In the genomic region with DNA sequence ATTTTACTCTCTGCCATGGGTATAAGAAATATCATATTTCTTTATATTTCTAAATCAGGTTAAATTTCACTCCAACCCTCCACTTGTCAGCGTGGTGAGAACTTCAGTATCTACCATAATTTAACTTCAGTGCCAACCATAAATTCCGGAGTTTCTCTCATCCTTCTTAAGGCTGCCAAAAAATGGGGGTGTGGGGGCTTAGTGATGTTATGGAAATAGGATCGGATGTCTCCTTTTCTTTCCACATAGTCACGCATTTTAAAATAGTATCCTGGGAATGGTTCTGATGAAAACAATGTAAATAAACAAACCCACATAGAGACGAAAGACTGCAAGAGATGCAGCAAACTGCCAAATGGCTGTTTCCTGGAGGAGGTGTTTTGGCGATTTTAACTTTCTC, we compare ENCODE assay signal across 18 cellular contexts. TPM values are rescaled to one million over a fixed set of nuclear protein-coding genes. Genes with fewer than 3 reads are reported as not detected.
DNase-seq lines count a peak whose midpoint lies in the region; ATAC-seq and TF ChIP-seq lines count a peak whose summit lies in the region.
"Had no signal": no experiment of that assay in that cellular context is flagged by ENCODE, and none has a peak within 500 bp of the region (broad histone marks: within the 10 kb centered on the region; RNA-seq: fewer than 3 reads in every experiment).

No MANE protein-coding gene starts in this region.

- H3K27ac ChIP-seq in IMR-90 (ENCODE audit: insufficient read depth, low read length) (no peak overlapping the region), SJCRH30 (peak overlapping the region; percentile 88), hepatocyte (peak overlapping the region; percentile 86)
- H3K27ac ChIP-seq: SJSA1 had no signal

- intact Hi-C loops in IMR-90 (cut with micrococcal nuclease) (no loop called here), cardiac septum (cut with DNase I) (no loop called here)

- TF ChIP-seq CTCF in IMR-90 (conservative IDR thresholded peaks at IDR 0.05; ENCODE audit: low read depth, low read length) (no peak), hepatocyte (IDR thresholded peaks at IDR 0.05; ENCODE audit: poor library complexity) (no peak)

- H3K9me3 ChIP-seq in IMR-90 (ENCODE audit: control insufficient read depth, insufficient read depth, low read length) (peaks cover 2% of the 10 kb centered on the region), SJCRH30 (replicated peaks) (no peaks in the 10 kb centered on the region), hepatocyte (ENCODE audit: low read depth) (no peaks in the 10 kb centered on the region), skeletal muscle satellite cell (replicated peaks; ENCODE audit: low read length) (no peaks in the 10 kb centered on the region)

- POLR2A ChIA-PET in IMR-90 (lab: Charles Lee; ENCODE audit: unreplicated experiment) = no interaction called here

- no peak overlapping the region for H3K4ac ChIP-seq in IMR-90 (ENCODE audit: low read depth, low read length)

- H2AK5ac ChIP-seq in IMR-90 (ENCODE audit: low read depth, low read length) = no peak overlapping the region

- no peak overlapping the region for H3K23ac ChIP-seq in IMR-90 (ENCODE audit: low read depth, low read length)

- H2BK15ac ChIP-seq in IMR-90 (ENCODE audit: low read depth, low read length) = no peak overlapping the region

- peaks cover 3% of the 10 kb centered on the region; the same call in 1 of the 2 replicates for H3K9me1 ChIP-seq in IMR-90 (ENCODE audit: insufficient read depth, low read length)

- no peak overlapping the region for H4K91ac ChIP-seq in IMR-90 (ENCODE audit: insufficient read depth, low read depth, low read length)

- in situ Hi-C loops in IMR-90 (cut with MboI; ENCODE audit: low sequenced_read_pairs) = no loop called here

- no peak overlapping the region for H2BK20ac ChIP-seq in IMR-90 (ENCODE audit: low read depth, low read length)

- ATAC-seq in IMR-90 (ENCODE audit: low read depth) (no peak), GM19395 (IDR thresholded peaks at IDR 0.05; ENCODE audit: unreplicated experiment) (no peak)
- ATAC-seq: GM23338, K562 had no signal

- TF ChIP-seq RAD21 in IMR-90 (IDR thresholded peaks at IDR 0.05; ENCODE audit: low read length) = no peak

- H3K79me2 ChIP-seq in hepatocyte = no peaks in the 10 kb centered on the region

- H2AK9ac ChIP-seq in IMR-90 (replicated peaks; ENCODE audit: low read depth, low read length, poor library complexity) = no peak overlapping the region

- H2AFZ ChIP-seq in IMR-90 (replicated peaks; ENCODE audit: low read length, poor library complexity) (no peak overlapping the region), hepatocyte (no peak overlapping the region)
- H2AFZ ChIP-seq: GM23338 had no signal

- H3K56ac ChIP-seq in IMR-90 (ENCODE audit: extremely low read depth, insufficient read depth, low read length) = no peak overlapping the region

- H3K9ac ChIP-seq in IMR-90 (ENCODE audit: low read depth, low read length) (no peak overlapping the region), skeletal muscle satellite cell (ENCODE audit: low read depth, low read length) (peak overlapping the region; percentile 6)

- WGBS in IMR-90 (ENCODE audit: extremely low coverage in 2 of 2, insufficient read length in 1 of 2), 2 experiments = no CpG with 5 or more reads among the region's 6 CpGs
- 63% methylated on average over 6 of the region's 6 CpGs for WGBS in hepatocyte (ENCODE audit: low lambda C conversion rate, missing lambda C conversion rate)

- peak; percentile 21 for DNase-seq in IMR-90
- DNase-seq in SJCRH30 = peak in 1 of 2 experiments; percentile 43
- peak; percentile 32 for DNase-seq in hepatocyte (ENCODE audit: low spot score)
- no peak for DNase-seq in GM19238 (ENCODE audit: insufficient read length, low spot score)
- DNase-seq in cardiac septum (ENCODE audit: low spot score) = no peak
- DNase-seq: AML-193, COR-L47, DMS153, NCI-H1092 treated with DMSO at 0.1 percent for 48 hours, NCI-H2081 treated with DMSO at 0.1 percent for 48 hours, NCI-H446, NCI-H69, OCI-M1 had no signal

- dilution Hi-C loops in IMR-90 (cut with HindIII; ENCODE audit: low sequenced_read_pairs, unreplicated experiment) = no loop called here

- H2BK120ac ChIP-seq in IMR-90 (ENCODE audit: low read depth, low read length) = no peak overlapping the region

- H3K27me3 ChIP-seq in IMR-90 (ENCODE audit: control insufficient read depth, insufficient read depth, low read length) (peaks cover 9% of the 10 kb centered on the region), SJCRH30 (no peaks in the 10 kb centered on the region), hepatocyte (no peaks in the 10 kb centered on the region), skeletal muscle satellite cell (ENCODE audit: control insufficient read depth, insufficient read depth, low read length) (no peaks in the 10 kb centered on the region)
- H3K27me3 ChIP-seq: SJSA1 had no signal

- H3K79me1 ChIP-seq in IMR-90 (ENCODE audit: low read depth in 1 of 2, low read length in 2 of 2) = no peaks in the 10 kb centered on the region

- H3K36me3 ChIP-seq in IMR-90 (ENCODE audit: control insufficient read depth, insufficient read depth, low read length) (no peaks in the 10 kb centered on the region), SJCRH30 (no peaks in the 10 kb centered on the region), hepatocyte (replicated peaks; ENCODE audit: insufficient read depth, low read depth) (no peaks in the 10 kb centered on the region), skeletal muscle satellite cell (ENCODE audit: insufficient read depth, low read length) (no peaks in the 10 kb centered on the region)
- H3K36me3 ChIP-seq: SJSA1 had no signal

- CTCF ChIA-PET in IMR-90 (lab: Yijun Ruan, JAX) = no interaction called here

- H3K9me2 ChIP-seq in hepatocyte (replicated peaks; ENCODE audit: insufficient read depth) = no peaks in the 10 kb centered on the region

- no peak overlapping the region for H3K14ac ChIP-seq in IMR-90 (replicated peaks; ENCODE audit: low read depth, low read length)

- H4K5ac ChIP-seq in IMR-90 (ENCODE audit: low read depth, low read length) = no peak overlapping the region

- H3K4me2 ChIP-seq in IMR-90 (ENCODE audit: low read depth, low read length) (no peak overlapping the region), hepatocyte (peak overlapping the region; percentile 7), skeletal muscle satellite cell (ENCODE audit: low read length) (peak overlapping the region; percentile 9)
- H3K4me2 ChIP-seq: GM23338 had no signal

- H3K4me3 ChIP-seq in IMR-90 (ENCODE audit: insufficient read depth, low read depth, low read length) (no peak overlapping the region), SJCRH30 (peak overlapping the region; percentile 9; the same call in 1 of the 2 replicates), hepatocyte (no peak overlapping the region), skeletal muscle satellite cell (ENCODE audit: low read length) (no peak overlapping the region)
- H3K4me3 ChIP-seq: GM23338, K562, SJSA1 had no signal

- TF ChIP-seq POLR2A in IMR-90 (IDR thresholded peaks at IDR 0.05; ENCODE audit: low read depth, low read length) = no peak

- no peak overlapping the region for H4K8ac ChIP-seq in IMR-90 (ENCODE audit: low read depth in 2 of 2, low read length in 2 of 2)

- H4K20me1 ChIP-seq in IMR-90 (ENCODE audit: insufficient read depth, low read length) (no peaks in the 10 kb centered on the region; the same call in 1 of the 2 replicates), hepatocyte (ENCODE audit: insufficient read depth, poor library complexity, severe bottlenecking) (no peaks in the 10 kb centered on the region)

- no peak overlapping the region for H2BK5ac ChIP-seq in IMR-90 (ENCODE audit: low read depth, low read length, poor library complexity, severe bottlenecking)

- BruUV-seq in IMR-90 (replicated peaks; lab: Mats Ljungman, UMichigan) = no TSS peak

- H3K18ac ChIP-seq in IMR-90 (ENCODE audit: low read depth, low read length) = no peak overlapping the region

- H3K4me1 ChIP-seq in IMR-90 (ENCODE audit: control insufficient read depth, insufficient read depth, low read length) (no peaks in the 10 kb centered on the region; the same call in 1 of the 2 replicates), SJCRH30 (peaks cover 48% of the 10 kb centered on the region), hepatocyte (ENCODE audit: insufficient read depth) (peaks cover 10% of the 10 kb centered on the region), skeletal muscle satellite cell (ENCODE audit: control insufficient read depth, insufficient read depth, low read length) (peaks cover 22% of the 10 kb centered on the region)
- H3K4me1 ChIP-seq: SJSA1 had no signal

TF ChIP-seq in IMR-90, 13 proteins besides CTCF, POLR2A, EP300 and RAD21 (continues in another document):
- TF ChIP-seq BHLHE40 (IDR thresholded peaks at IDR 0.05; ENCODE audit: low read depth, low read length) (no peak), MAZ (IDR thresholded peaks at IDR 0.05; ENCODE audit: borderline replicate concordance, low read depth, low read length) (no peak), RFX5 (IDR thresholded peaks at IDR 0.05; ENCODE audit: low read depth, low read length) (no peak), CEBPB (IDR thresholded peaks at IDR 0.05; ENCODE audit: low read depth, low read length) (no peak)
- TF ChIP-seq, protein P1, sequence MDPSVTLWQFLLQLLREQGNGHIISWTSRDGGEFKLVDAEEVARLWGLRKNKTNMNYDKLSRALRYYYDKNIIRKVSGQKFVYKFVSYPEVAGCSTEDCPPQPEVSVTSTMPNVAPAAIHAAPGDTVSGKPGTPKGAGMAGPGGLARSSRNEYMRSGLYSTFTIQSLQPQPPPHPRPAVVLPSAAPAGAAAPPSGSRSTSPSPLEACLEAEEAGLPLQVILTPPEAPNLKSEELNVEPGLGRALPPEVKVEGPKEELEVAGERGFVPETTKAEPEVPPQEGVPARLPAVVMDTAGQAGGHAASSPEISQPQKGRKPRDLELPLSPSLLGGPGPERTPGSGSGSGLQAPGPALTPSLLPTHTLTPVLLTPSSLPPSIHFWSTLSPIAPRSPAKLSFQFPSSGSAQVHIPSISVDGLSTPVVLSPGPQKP (IDR thresholded peaks at IDR 0.05; ENCODE audit: borderline replicate concordance, low read depth, low read length) = no peak
- TF ChIP-seq, protein P2, sequence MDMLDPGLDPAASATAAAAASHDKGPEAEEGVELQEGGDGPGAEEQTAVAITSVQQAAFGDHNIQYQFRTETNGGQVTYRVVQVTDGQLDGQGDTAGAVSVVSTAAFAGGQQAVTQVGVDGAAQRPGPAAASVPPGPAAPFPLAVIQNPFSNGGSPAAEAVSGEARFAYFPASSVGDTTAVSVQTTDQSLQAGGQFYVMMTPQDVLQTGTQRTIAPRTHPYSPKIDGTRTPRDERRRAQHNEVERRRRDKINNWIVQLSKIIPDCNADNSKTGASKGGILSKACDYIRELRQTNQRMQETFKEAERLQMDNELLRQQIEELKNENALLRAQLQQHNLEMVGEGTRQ (IDR thresholded peaks at IDR 0.05; ENCODE audit: low read depth, low read length) = no peak

RNA-seq across cellular contexts. Expression of a gene that starts 12.9 kb away (rescaled TPM):
- total RNA-seq in IMR-90 (2012; rRNA removed) (not detected in 2 replicates), hepatocyte (0.60 and 4.5 TPM in 2 replicates), cardiac septum (not detected)
- polyA plus RNA-seq in IMR-90 (2012; rRNA removed) (not detected in 2 replicates), hepatocyte (3.7 and 4.3 TPM in 2 replicates)
- not detected in 2 replicates for polyA plus RNA-seq in IMR-90 (2012; cell fraction: cytosol; rRNA removed)
- not detected in 2 replicates for polyA plus RNA-seq in IMR-90 (2012; cell fraction: nucleus; rRNA removed; ENCODE audit: low replicate concordance)
- not detected in 2 replicates for total RNA-seq in SJCRH30 (2014; rRNA removed; shearing (Covaris generic))
- total RNA-seq in skeletal muscle satellite cell (2012; rRNA removed) = not detected in 2 replicates
- total RNA-seq: GM23338, K562, SJSA1 had no signal
- polyA plus RNA-seq: K562 had no signal

Comparison
In these comparisons a context has a peak if more than half of its experiments do, and no peak if none do; other contexts are left out.
1. DNase-seq: peak in IMR-90 (single experiment) and hepatocyte (single experiment); none in GM19238 (single experiment) and cardiac septum (single experiment).